18 cellular contexts compared by ENCODE assay signal in the genomic region with DNA sequence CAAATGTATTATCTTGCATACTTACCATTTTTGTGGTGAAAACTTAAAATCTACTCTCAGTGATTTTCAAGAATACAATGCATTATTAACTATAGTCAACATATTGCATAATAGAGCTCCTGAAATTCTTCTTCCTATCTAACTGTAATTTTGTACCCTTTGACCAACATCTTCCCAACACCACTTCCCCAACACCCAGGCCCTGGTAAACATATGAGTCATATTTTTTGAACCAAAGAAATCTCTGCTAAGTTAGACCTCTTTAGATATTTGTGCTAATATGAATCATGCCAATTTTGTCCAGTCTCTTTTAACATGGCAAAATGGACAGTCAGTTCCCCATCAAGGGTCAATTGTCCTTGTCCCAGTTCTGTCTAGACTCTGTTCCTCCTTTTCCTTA. TPM values are rescaled to one million over a fixed set of nuclear protein-coding genes. Genes with fewer than 3 reads are reported as not detected.
DNase-seq lines count a peak whose midpoint lies in the region; ATAC-seq, FAIRE-seq and TF ChIP-seq lines count a peak whose summit lies in the region.
"Had no signal": no experiment of that assay in that cellular context is flagged by ENCODE, and none has a peak within 500 bp of the region (broad histone marks: within the 10 kb centered on the region; RNA-seq: fewer than 3 reads in every experiment).

No MANE protein-coding gene starts in this region.

- no peak for FAIRE-seq in bronchial epithelial cell (lab: Jason Lieb, UNC)
- FAIRE-seq: GM12892 had no signal

- DNase-seq in DMS53 (lab: John Stamatoyannopoulos, UW) (peak; percentile 28), GM13977 (ENCODE audit: low spot score) (peak; percentile 0), bronchial epithelial cell (ENCODE audit: low read depth) (peak; percentile 71), superior temporal gyrus (ENCODE audit: extremely low spot score) (peak; percentile 2)
- no peak for DNase-seq in stimulated activated CD4-positive, alpha-beta T cell treated with anti-CD3 and anti-CD28 coated beads, Interleukin-2, amount 100 ng/mL, for 24 hours
- DNase-seq: 8988T; Calu3; CD8-positive, alpha-beta T cell; GDM1; GOT3; H7; HFFc6 had no signal

- H3K27me3 ChIP-seq in bronchial epithelial cell (ENCODE audit: control insufficient read depth, insufficient read depth, low read length) = no peaks in the 10 kb centered on the region
- H3K27me3 ChIP-seq: BLaER1 had no signal

- in situ Hi-C loops in GM13977 (cut with MboI; ENCODE audit: low pct_unique_long_range_greater_than_20kb, low sequenced_read_pairs, unreplicated experiment) = no loop called here

- no peaks in the 10 kb centered on the region for H3K36me3 ChIP-seq in bronchial epithelial cell (ENCODE audit: control insufficient read depth, insufficient read depth, low read length)
- H3K36me3 ChIP-seq: BLaER1 had no signal

- H3K4me3 ChIP-seq in bronchial epithelial cell (ENCODE audit: low read depth, low read length) = no peak overlapping the region
- H3K4me3 ChIP-seq: BLaER1 had no signal

- no peak for ATAC-seq in HG03175 (IDR thresholded peaks at IDR 0.05; ENCODE audit: unreplicated experiment)
- no peak for ATAC-seq in GM21529 (IDR thresholded peaks at IDR 0.05; ENCODE audit: unreplicated experiment)
- ATAC-seq: CD8-positive, alpha-beta T cell; HCT116 had no signal

- no peak for TF ChIP-seq CTCF in GM13977 (IDR thresholded peaks at IDR 0.05; ENCODE audit: extremely low read depth, insufficient read depth, missing control alignments)
- TF ChIP-seq CTCF in bronchial epithelial cell (IDR thresholded peaks at IDR 0.05; ENCODE audit: insufficient read depth, low read length, severe bottlenecking) = no peak

RNA-seq across cellular contexts. Expression of a gene that starts 18.5 kb away (rescaled TPM):
- not detected in 2 replicates for total RNA-seq in bronchial epithelial cell
- total RNA-seq: Calu3; CD8-positive, alpha-beta T cell; HFFc6; HT1080 had no signal

Comparison
In these comparisons a context has a peak if more than half of its experiments do, and no peak if none do; other contexts are left out.
1. DNase-seq: peak in DMS53 (single experiment), GM13977 (single experiment), bronchial epithelial cell (single experiment) and superior temporal gyrus (single experiment); none in stimulated activated CD4-positive, alpha-beta T cell treated with anti-CD3 and anti-CD28 coated beads, Interleukin-2, amount 100 ng/mL, for 24 hours (0 of 2).